Comparison of ENCODE assay signal across 1 cellular context in the genomic region with DNA sequence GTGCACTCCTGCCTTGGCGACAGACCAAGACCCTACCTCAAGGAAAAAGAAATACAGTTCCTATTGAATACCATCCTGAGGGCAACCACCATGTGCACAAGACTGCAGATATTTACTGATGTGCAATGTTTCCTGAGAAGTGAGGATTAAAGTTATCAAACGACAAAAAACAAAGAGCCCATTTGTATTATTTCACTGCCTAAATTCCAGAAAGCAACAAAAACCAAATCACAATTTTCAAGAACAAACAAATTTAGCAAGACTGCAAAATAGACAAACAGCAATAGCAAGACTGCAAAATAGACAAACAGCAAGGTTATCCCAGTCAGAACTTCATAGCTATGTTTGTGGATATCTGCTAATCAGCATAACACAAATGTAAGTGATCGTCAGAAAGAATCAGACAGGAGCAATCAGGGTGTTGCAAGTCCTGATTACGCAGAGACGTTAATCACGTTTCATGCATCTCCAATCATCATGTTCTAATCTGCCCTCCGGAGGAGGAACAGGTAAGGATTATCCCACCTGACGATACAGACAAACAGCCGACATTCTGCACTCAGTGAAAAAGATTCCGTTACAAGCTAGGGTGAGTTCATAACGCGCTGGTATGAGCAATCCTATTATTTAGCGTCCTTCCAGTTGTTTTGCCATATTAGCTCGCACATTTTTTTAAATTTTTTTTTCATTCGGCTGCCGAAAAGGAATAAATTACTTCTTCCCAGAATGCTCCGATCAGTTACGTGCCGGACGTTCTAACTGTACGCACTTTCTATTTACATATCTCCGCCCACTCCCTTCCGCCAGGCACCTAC.
TF ChIP-seq lines count a peak whose summit lies in the region.

No MANE protein-coding gene starts in this region.

TF ChIP-seq in K562, 482 proteins besides CTCF, POLR2A, EP300 and RAD21 (continued from another document and continues in another):
- TF ChIP-seq THRB (CRISPR knock-in tag; conservative IDR thresholded peaks at IDR 0.05) (peak; percentile 100), TCFL5 (CRISPR knock-in tag; conservative IDR thresholded peaks at IDR 0.05) (peak; percentile 77), MEF2D (tag; conservative IDR thresholded peaks at IDR 0.05; ENCODE audit: low read depth) (peak; percentile 80), FIP1L1 (IDR thresholded peaks at IDR 0.05; ENCODE audit: low read depth, low read length, poor library complexity, severe bottlenecking) (peak; percentile 87), ZBTB1 (CRISPR knock-in tag; IDR thresholded peaks at IDR 0.05; ENCODE audit: borderline replicate concordance, low read depth) (no peak), MXI1 (IDR thresholded peaks at IDR 0.05; ENCODE audit: low read depth, low read length) (peak; percentile 82), TFAM (CRISPR knock-in tag; conservative IDR thresholded peaks at IDR 0.05) (no peak), BHLHE40 (IDR thresholded peaks at IDR 0.05; ENCODE audit: low read length) (peak; percentile 86), TGIF2 (CRISPR knock-in tag; IDR thresholded peaks at IDR 0.05) (no peak), GMEB1 (CRISPR knock-in tag; IDR thresholded peaks at IDR 0.05) (peak; percentile 86), EWSR1 (IDR thresholded peaks at IDR 0.05; ENCODE audit: borderline replicate concordance, low read depth, partially characterized antibody) (peak; percentile 99), RNF2 (IDR thresholded peaks at IDR 0.05) (peak; percentile 100), SMAD3 (CRISPR knock-in tag; conservative IDR thresholded peaks at IDR 0.05) (peak; percentile 96), PTBP1 (IDR thresholded peaks at IDR 0.05; ENCODE audit: low read depth, low read length) (peak; percentile 85; the same call in 1 of the 2 replicates), RREB1 (CRISPR knock-in tag; IDR thresholded peaks at IDR 0.05) (no peak), MYBL2 (IDR thresholded peaks at IDR 0.05; ENCODE audit: low read depth) (no peak), MYBL2 (CRISPR knock-in tag; IDR thresholded peaks at IDR 0.05; ENCODE audit: borderline replicate concordance) (no peak), KDM4B (IDR thresholded peaks at IDR 0.05; ENCODE audit: borderline replicate concordance in 2 of 2, low read depth in 1 of 2) (peak in 1 of 2 experiments; percentile 100; a peak in 2 of 4 replicates), HIVEP1 (CRISPR knock-in tag; IDR thresholded peaks at IDR 0.05) (peak; percentile 80; the same call in 1 of the 2 replicates), COPS2 (conservative IDR thresholded peaks at IDR 0.05) (no peak), FUS (optimal IDR thresholded peaks at IDR 0.05; ENCODE audit: low read depth, low read length) (peak; percentile 18), MAFG (tag; conservative IDR thresholded peaks at IDR 0.05) (peak; percentile 90), KLF1 (tag; IDR thresholded peaks at IDR 0.05) (0 out of 2 replicates have a peak, but pooled peaks have one; percentile 61), POLR3G (IDR thresholded peaks at IDR 0.05; ENCODE audit: extremely low read depth, insufficient read length, insufficient replicate concordance) (no peak), ZNF79 (CRISPR knock-in tag; IDR thresholded peaks at IDR 0.05; ENCODE audit: low read depth) (no peak), C11orf30 (IDR thresholded peaks at IDR 0.05; ENCODE audit: low read depth) (peak; percentile 91), CHD2 (IDR thresholded peaks at IDR 0.05; ENCODE audit: low read depth, low read length) (peak; percentile 80), BCLAF1 (IDR thresholded peaks at IDR 0.05; ENCODE audit: borderline replicate concordance in 1 of 2, control insufficient read depth in 1 of 2, low read depth in 2 of 2, low read length in 1 of 2) (peak; percentile 66 to 100; a peak in 3 of 4 replicates), SMARCE1 (IDR thresholded peaks at IDR 0.05) (peak; percentile 85), PATZ1 (CRISPR knock-in tag; IDR thresholded peaks at IDR 0.05; ENCODE audit: borderline replicate concordance) (peak; percentile 93), MCM5 (IDR thresholded peaks at IDR 0.05; ENCODE audit: low read depth) (no peak), E2F8 (IDR thresholded peaks at IDR 0.05; ENCODE audit: low read depth, partially characterized antibody) (peak; percentile 46), ETS2 (tag; IDR thresholded peaks at IDR 0.05; ENCODE audit: borderline replicate concordance, poor library complexity, severe bottlenecking) (no peak), FOS (IDR thresholded peaks at IDR 0.05; ENCODE audit: extremely low read depth, insufficient read length) (no peak), ZNF140 (CRISPR knock-in tag; IDR thresholded peaks at IDR 0.05) (no peak)
- TF ChIP-seq, protein P1, sequence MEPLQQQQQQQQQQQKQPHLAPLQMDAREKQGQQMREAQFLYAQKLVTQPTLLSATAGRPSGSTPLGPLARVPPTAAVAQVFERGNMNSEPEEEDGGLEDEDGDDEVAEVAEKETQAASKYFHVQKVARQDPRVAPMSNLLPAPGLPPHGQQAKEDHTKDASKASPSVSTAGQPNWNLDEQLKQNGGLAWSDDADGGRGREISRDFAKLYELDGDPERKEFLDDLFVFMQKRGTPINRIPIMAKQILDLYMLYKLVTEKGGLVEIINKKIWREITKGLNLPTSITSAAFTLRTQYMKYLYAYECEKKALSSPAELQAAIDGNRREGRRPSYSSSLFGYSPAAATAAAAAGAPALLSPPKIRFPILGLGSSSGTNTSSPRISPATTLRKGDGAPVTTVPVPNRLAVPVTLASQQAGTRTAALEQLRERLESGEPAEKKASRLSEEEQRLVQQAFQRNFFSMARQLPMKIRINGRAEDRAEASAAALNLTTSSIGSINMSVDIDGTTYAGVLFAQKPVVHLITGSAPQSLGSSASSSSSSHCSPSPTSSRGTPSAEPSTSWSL (CRISPR knock-in tag; IDR thresholded peaks at IDR 0.05; ENCODE audit: borderline replicate concordance): no peak
- TF ChIP-seq, protein P2, sequence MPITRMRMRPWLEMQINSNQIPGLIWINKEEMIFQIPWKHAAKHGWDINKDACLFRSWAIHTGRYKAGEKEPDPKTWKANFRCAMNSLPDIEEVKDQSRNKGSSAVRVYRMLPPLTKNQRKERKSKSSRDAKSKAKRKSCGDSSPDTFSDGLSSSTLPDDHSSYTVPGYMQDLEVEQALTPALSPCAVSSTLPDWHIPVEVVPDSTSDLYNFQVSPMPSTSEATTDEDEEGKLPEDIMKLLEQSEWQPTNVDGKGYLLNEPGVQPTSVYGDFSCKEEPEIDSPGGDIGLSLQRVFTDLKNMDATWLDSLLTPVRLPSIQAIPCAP (CRISPR knock-in tag; IDR thresholded peaks at IDR 0.05; ENCODE audit: borderline replicate concordance): 0 out of 2 replicates have a peak, but pooled peaks have one; percentile 22
